Comparison of ENCODE assay signal across 15 cellular contexts in the genomic region with DNA sequence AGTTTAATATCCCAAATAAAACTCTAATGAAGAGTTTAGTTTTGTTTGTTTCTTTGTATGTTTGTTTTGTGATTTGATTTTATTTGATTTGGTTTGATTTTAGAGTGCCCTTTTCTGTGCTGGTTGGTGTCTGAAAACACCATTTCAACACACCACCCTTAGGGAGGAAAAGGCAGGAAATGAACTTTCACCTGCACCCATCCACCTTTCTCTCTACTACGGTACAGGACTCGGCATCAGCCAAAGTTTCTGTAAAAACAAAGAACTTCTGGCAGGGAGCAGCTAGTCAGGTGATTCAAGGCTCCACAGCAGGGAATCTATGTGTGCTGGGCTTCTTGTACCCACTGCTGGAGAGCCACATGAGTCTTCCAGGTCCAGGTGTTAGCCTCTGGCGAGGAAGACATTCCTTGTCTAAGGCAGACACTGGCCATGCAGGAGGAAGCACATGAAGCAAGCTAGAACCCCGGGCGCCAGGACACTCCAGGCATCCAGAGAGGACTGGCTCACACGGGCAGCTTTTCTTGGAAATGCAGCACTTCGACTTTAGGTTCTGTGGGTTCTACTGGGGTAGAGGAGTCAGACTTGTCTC. TPM values are rescaled to one million over a fixed set of nuclear protein-coding genes. Genes with fewer than 3 reads are reported as not detected.
DNase-seq lines count a peak whose midpoint lies in the region; ATAC-seq and TF ChIP-seq lines count a peak whose summit lies in the region.
"Had no signal": no experiment of that assay in that cellular context is flagged by ENCODE, and none has a peak within 500 bp of the region (broad histone marks: within the 10 kb centered on the region; RNA-seq: fewer than 3 reads in every experiment).

No MANE protein-coding gene starts in this region.

- TF ChIP-seq EP300 in esophagus muscularis mucosa (IDR thresholded peaks at IDR 0.05), result no peak

- H3K36me3 Mint-ChIP-seq in activated CD4-positive, alpha-beta T cell treated with anti-CD3 and anti-CD28 coated beads, Interleukin-2, amount 10 ng/mL, durations not matched to agents 24 days and 14 days (ENCODE audit: low read depth), result no peaks in the 10 kb centered on the region

- TF ChIP-seq CTCF in esophagus muscularis mucosa (IDR thresholded peaks at IDR 0.05), result no peak
- no peak for TF ChIP-seq CTCF in right lobe of liver (IDR thresholded peaks at IDR 0.05)
- no peak for TF ChIP-seq CTCF in right atrium auricular region (IDR thresholded peaks at IDR 0.05)

- no peak overlapping the region for H3K27ac Mint-ChIP-seq in activated CD4-positive, alpha-beta T cell treated with anti-CD3 and anti-CD28 coated beads, Interleukin-2, amount 10 ng/mL, durations not matched to agents 24 days and 14 days
- H3K27ac Mint-ChIP-seq: CD4-positive, alpha-beta T cell had no signal

- H3K4me3 Mint-ChIP-seq in activated CD4-positive, alpha-beta T cell treated with anti-CD3 and anti-CD28 coated beads, Interleukin-2, amount 10 ng/mL, durations not matched to agents 24 days and 14 days, result no peak overlapping the region
- H3K4me3 Mint-ChIP-seq: CD4-positive, alpha-beta T cell had no signal

- peak; percentile 86 to 96 (median 92) for ATAC-seq in right lobe of liver
- ATAC-seq: A549 had no signal

- H3K9me3 ChIP-seq in esophagus muscularis mucosa (no peaks in the 10 kb centered on the region), right lobe of liver (no peaks in the 10 kb centered on the region), right atrium auricular region (no peaks in the 10 kb centered on the region)
- H3K9me3 ChIP-seq: A549, Caco-2 had no signal

- H3K27me3 ChIP-seq in esophagus muscularis mucosa (no peaks in the 10 kb centered on the region), right lobe of liver (no peaks in the 10 kb centered on the region), right atrium auricular region (no peaks in the 10 kb centered on the region)

- no peak for TF ChIP-seq POLR2A in esophagus muscularis mucosa (IDR thresholded peaks at IDR 0.05; ENCODE audit: low read depth)
- TF ChIP-seq POLR2A in right lobe of liver (IDR thresholded peaks at IDR 0.05), result no peak

- H3K9me3 Mint-ChIP-seq in activated CD4-positive, alpha-beta T cell treated with anti-CD3 and anti-CD28 coated beads, Interleukin-2, amount 10 ng/mL, durations not matched to agents 24 days and 14 days, result no peaks in the 10 kb centered on the region
- H3K9me3 Mint-ChIP-seq: CD4-positive, alpha-beta T cell had no signal

- H3K27me3 Mint-ChIP-seq in activated CD4-positive, alpha-beta T cell treated with anti-CD3 and anti-CD28 coated beads, Interleukin-2, amount 10 ng/mL, durations not matched to agents 24 days and 14 days, result peaks cover 28% of the 10 kb centered on the region

- H3K27ac ChIP-seq in esophagus muscularis mucosa (replicated peaks in 1 of 4) (no peak overlapping the region), right lobe of liver (no peak overlapping the region), right atrium auricular region (no peak overlapping the region)
- H3K27ac ChIP-seq: 22Rv1, C4-2B had no signal

- H3K4me1 ChIP-seq in esophagus muscularis mucosa (no peaks in the 10 kb centered on the region), right lobe of liver (peaks cover 0 to 10% (median 0%) of the 10 kb centered on the region in 4 donors), right atrium auricular region (no peaks in the 10 kb centered on the region)
- H3K4me1 ChIP-seq: A549, Caco-2 had no signal

- peak; percentile 41 for DNase-seq in activated CD4-positive, alpha-beta T cell treated with anti-CD3 and anti-CD28 coated beads, Interleukin-2, amount 10 ng/mL, durations not matched to agents 24 days and 14 days
- DNase-seq in activated CD4-positive, alpha-beta T cell treated with anti-CD3 and anti-CD28 coated beads, Interleukin-2, amount 50 U/mL, for 1 hour, result no peak
- peak; percentile 62 for DNase-seq in esophagus muscularis mucosa (ENCODE audit: extremely low spot score)
- DNase-seq in right lobe of liver, result no peak
- DNase-seq in NCI-H1048 (lab: John Stamatoyannopoulos, UW), result no peak
- DNase-seq in OCI-M1 (lab: John Stamatoyannopoulos, UW), result no peak
- DNase-seq in right atrium auricular region (ENCODE audit: low spot score), result no peak
- DNase-seq: AML-193; Caco-2; CD4-positive, alpha-beta T cell; HCEC 1CT; IMR-90 had no signal

- no peaks in the 10 kb centered on the region for H3K4me1 Mint-ChIP-seq in activated CD4-positive, alpha-beta T cell treated with anti-CD3 and anti-CD28 coated beads, Interleukin-2, amount 10 ng/mL, durations not matched to agents 24 days and 14 days

- intact Hi-C loops in activated CD4-positive, alpha-beta T cell treated with anti-CD3 and anti-CD28 coated beads, Interleukin-2, amount 10 ng/mL, durations not matched to agents 24 days and 14 days (cut with micrococcal nuclease), result no loop called here
- intact Hi-C loops in esophagus muscularis mucosa (cut with DNase I) (no loop called here), right lobe of liver (cut with DNase I) (no loop called here)

- H3K36me3 ChIP-seq in esophagus muscularis mucosa, result no peaks in the 10 kb centered on the region
- no peaks in the 10 kb centered on the region for H3K36me3 ChIP-seq in right lobe of liver
- no peaks in the 10 kb centered on the region for H3K36me3 ChIP-seq in right atrium auricular region

- WGBS in esophagus muscularis mucosa, result 93% methylated on average over 7 of the region's 7 CpGs
- WGBS in right lobe of liver (ENCODE audit: insufficient coverage, low coverage, low lambda C conversion rate, missing lambda C conversion rate), result 27% methylated on average over 2 of the region's 7 CpGs

- H3K4me3 ChIP-seq in esophagus muscularis mucosa (no peak overlapping the region), right lobe of liver (no peak overlapping the region), right atrium auricular region (no peak overlapping the region)
- H3K4me3 ChIP-seq: A549 had no signal

RNA-seq across cellular contexts. Expression of a gene that starts 22.1 kb away (rescaled TPM):
- 30.8 and 33.9 TPM in 2 replicates for total RNA-seq in activated CD4-positive, alpha-beta T cell treated with anti-CD3 and anti-CD28 coated beads, Interleukin-2, amount 10 ng/mL, durations not matched to agents 24 days and 14 days
- 10 to 100 TPM; 19.5 to 33.3 (median 24.6) TPM for total RNA-seq in esophagus muscularis mucosa
- total RNA-seq in right lobe of liver, result 10 to 100 TPM in 3 of 6 experiments, 1 to 10 TPM in 3; 1.7 to 20.9 (median 7.9) TPM
- total RNA-seq in right atrium auricular region, result 10 to 100 TPM; 15.6 to 25.9 TPM

Comparison
In these comparisons a context has a peak if more than half of its experiments do, and no peak if none do; other contexts are left out.
1. DNase-seq: peak in activated CD4-positive, alpha-beta T cell treated with anti-CD3 and anti-CD28 coated beads, Interleukin-2, amount 10 ng/mL, durations not matched to agents 24 days and 14 days (single experiment) and esophagus muscularis mucosa (single experiment); none in activated CD4-positive, alpha-beta T cell treated with anti-CD3 and anti-CD28 coated beads, Interleukin-2, amount 50 U/mL, for 1 hour (single experiment), right lobe of liver (0 of 3), NCI-H1048 (single experiment), OCI-M1 (single experiment) and right atrium auricular region (single experiment).